Comparison of ENCODE assay signal across 12 cellular contexts in the genomic region with DNA sequence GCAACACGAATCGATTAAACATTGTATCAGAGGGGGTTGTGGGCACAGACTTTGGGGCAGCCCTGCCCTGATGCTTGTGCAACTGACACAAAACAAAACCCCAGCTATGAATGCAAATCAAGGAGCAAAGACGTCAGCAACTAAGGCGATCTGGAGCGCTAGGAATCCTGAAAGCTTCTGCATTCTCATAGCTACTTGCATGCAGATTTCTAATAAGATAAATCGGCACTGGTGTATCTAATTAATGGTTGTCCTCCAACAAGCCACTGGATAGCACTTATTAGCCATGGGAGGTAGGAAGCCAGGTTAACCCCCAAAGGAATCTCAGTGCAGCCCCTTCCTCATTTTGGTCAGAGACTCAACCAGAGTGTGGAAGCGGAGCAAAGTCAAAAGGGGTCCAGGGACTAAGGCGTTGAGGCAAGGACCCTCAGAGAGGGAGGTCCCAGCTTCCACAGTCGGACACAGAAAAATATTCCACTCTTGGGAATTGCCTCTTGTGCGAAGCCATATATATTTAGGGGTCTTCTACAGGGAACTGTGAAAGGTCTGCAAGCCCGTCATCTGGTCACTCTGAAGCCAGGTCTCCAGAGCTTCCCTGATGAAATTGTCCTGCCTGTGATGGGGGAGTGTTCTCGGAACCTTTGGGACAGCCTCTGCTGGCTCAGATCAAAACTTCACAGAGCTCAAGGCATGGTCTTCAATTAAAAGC.
DNase-seq lines count a peak whose midpoint lies in the region; ATAC-seq and TF ChIP-seq lines count a peak whose summit lies in the region.
"Had no signal": no experiment of that assay in that cellular context is flagged by ENCODE, and none has a peak within 500 bp of the region (broad histone marks: within the 10 kb centered on the region; RNA-seq: fewer than 3 reads in every experiment).

No MANE protein-coding gene starts in this region.

- H3K56ac ChIP-seq in H9 (ENCODE audit: insufficient read length, low read depth, low read length) = no peak overlapping the region

- intact Hi-C loops in adrenal gland (cut with DNase I) = no loop called here

- H4K20me1 ChIP-seq in H9 (ENCODE audit: control insufficient read depth, insufficient read depth, insufficient read length) = no peaks in the 10 kb centered on the region
- H4K20me1 ChIP-seq in MM.1S (ENCODE audit: insufficient read depth, low read length) = no peaks in the 10 kb centered on the region

- H3K14ac ChIP-seq in H9 (ENCODE audit: insufficient read depth, low read length) = no peak overlapping the region

- no peak overlapping the region for H3K18ac ChIP-seq in H9 (ENCODE audit: insufficient read length, low read depth, low read length)

- H2BK5ac ChIP-seq in H9 (ENCODE audit: insufficient read length, low read length) = no peak overlapping the region

- peaks cover 80% of the 10 kb centered on the region for H3K27me3 Mint-ChIP-seq in H9 (ENCODE audit: low read depth)

- no peak overlapping the region for H2BK15ac ChIP-seq in H9 (ENCODE audit: low read depth, low read length)

- no peak overlapping the region for H2AK5ac ChIP-seq in H9 (ENCODE audit: insufficient read length, low read length)

- no peaks in the 10 kb centered on the region for H3K36me3 ChIP-seq in adrenal gland (replicated peaks in 1 of 2)
- no peaks in the 10 kb centered on the region for H3K36me3 ChIP-seq in iPS-18a (ENCODE audit: control insufficient read depth, low read depth, low read length)
- H3K36me3 ChIP-seq in skeletal muscle satellite cell (ENCODE audit: insufficient read depth, low read length) = no peaks in the 10 kb centered on the region
- H3K36me3 ChIP-seq in MM.1S (replicated peaks; ENCODE audit: insufficient read depth, low read length) = no peaks in the 10 kb centered on the region
- H3K36me3 ChIP-seq: neutrophil had no signal

- no peak for ATAC-seq in GM21390 (IDR thresholded peaks at IDR 0.05; ENCODE audit: unreplicated experiment)
- no peak for ATAC-seq in HG02610 (IDR thresholded peaks at IDR 0.05; ENCODE audit: unreplicated experiment)
- ATAC-seq: GM12878, K562 had no signal

- no peak for DNase-seq in H9
- DNase-seq in adrenal gland = peak in 3 of 7 donors; percentile 44 to 66 (median 45)
- no peak for DNase-seq in MM.1S
- DNase-seq in stimulated activated CD4-positive, alpha-beta T cell treated with anti-CD3 and anti-CD28 coated beads, Interleukin-4, amount 100 ng/mL, for 24 hours = no peak
- DNase-seq: effector memory CD4-positive, alpha-beta T cell had no signal

- no peaks in the 10 kb centered on the region for H3K9me3 ChIP-seq in H9 (ENCODE audit: control insufficient read depth, low read depth, low read length)
- no peaks in the 10 kb centered on the region for H3K9me3 ChIP-seq in adrenal gland (replicated peaks in 1 of 3)
- no peaks in the 10 kb centered on the region for H3K9me3 ChIP-seq in iPS-18a (ENCODE audit: control insufficient read depth, low read depth, low read length)
- H3K9me3 ChIP-seq in skeletal muscle satellite cell (replicated peaks; ENCODE audit: low read length) = no peaks in the 10 kb centered on the region
- H3K9me3 ChIP-seq in MM.1S (replicated peaks; ENCODE audit: insufficient read depth, low read length) = no peaks in the 10 kb centered on the region
- H3K9me3 ChIP-seq: neutrophil had no signal

- peaks cover 49% of the 10 kb centered on the region for H3K27me3 ChIP-seq in H9 (ENCODE audit: insufficient read depth, low read length)
- no peaks in the 10 kb centered on the region for H3K27me3 ChIP-seq in adrenal gland
- H3K27me3 ChIP-seq in iPS-18a (ENCODE audit: control insufficient read depth, insufficient read depth, low read length) = peaks cover 84% of the 10 kb centered on the region
- no peaks in the 10 kb centered on the region for H3K27me3 ChIP-seq in skeletal muscle satellite cell (ENCODE audit: control insufficient read depth, insufficient read depth, low read length)
- no peaks in the 10 kb centered on the region for H3K27me3 ChIP-seq in MM.1S (replicated peaks; ENCODE audit: insufficient read depth, low read length)

- H4K5ac ChIP-seq in H9 (ENCODE audit: insufficient read length, low read depth, low read length) = no peak overlapping the region

- no CpG with 5 or more reads among the region's 12 CpGs for WGBS in H9 (ENCODE audit: extremely low coverage, insufficient read length, low lambda C conversion rate)
- WGBS in adrenal gland, 4 donors = 15 to 22% (median 19%) methylated on average over 11 to 12 of the region's 12 CpGs

- H3K9me2 ChIP-seq in MM.1S (replicated peaks; ENCODE audit: insufficient read depth, low read length) = no peaks in the 10 kb centered on the region

- H2BK20ac ChIP-seq in H9 (ENCODE audit: low read depth, low read length, poor library complexity, severe bottlenecking) = no peak overlapping the region

- H2AFZ ChIP-seq in H9 (ENCODE audit: low read length) = no peak overlapping the region
- no peak overlapping the region for H2AFZ ChIP-seq in MM.1S (ENCODE audit: low read length)

- peaks cover 26 to 27% of the 10 kb centered on the region in 2 experiments for H3K4me1 Mint-ChIP-seq in H9

- H3K27ac Mint-ChIP-seq in H9 = no peak overlapping the region

- H3K4me1 ChIP-seq in H9 (ENCODE audit: insufficient read depth, low read length) (no peaks in the 10 kb centered on the region), adrenal gland (replicated peaks in 1 of 2) (peaks cover 19 to 31% of the 10 kb centered on the region in 2 donors), iPS-18a (ENCODE audit: control insufficient read depth, low read depth, low read length) (peaks cover 27% of the 10 kb centered on the region), skeletal muscle satellite cell (ENCODE audit: control insufficient read depth, insufficient read depth, low read length) (peaks cover 37% of the 10 kb centered on the region), MM.1S (ENCODE audit: low read length) (no peaks in the 10 kb centered on the region)

- H3K27ac ChIP-seq in H9 (ENCODE audit: insufficient read length, low read depth, low read length) = no peak overlapping the region
- peak overlapping the region in 4 of 5 donors; percentile 59 to 95 (median 78) for H3K27ac ChIP-seq in adrenal gland
- H3K27ac ChIP-seq in iPS-18a (ENCODE audit: low read length) = no peak overlapping the region
- no peak overlapping the region for H3K27ac ChIP-seq in MM.1S (ENCODE audit: low read length)
- H3K27ac ChIP-seq: neutrophil had no signal

- H2BK12ac ChIP-seq in H9 (ENCODE audit: insufficient read length, low read depth, low read length) = no peak overlapping the region

- no peaks in the 10 kb centered on the region; a peak in 1 of 5 replicates for H3K9me3 Mint-ChIP-seq in H9

- H3K36me3 Mint-ChIP-seq in H9 (ENCODE audit: insufficient read depth in 1 of 3, low read depth in 3 of 3) = no peaks in the 10 kb centered on the region; a peak in 2 of 7 replicates

- H3K4me3 Mint-ChIP-seq in H9 = peak overlapping the region; percentile 33 to 62; a peak in 3 of 5 replicates

- no peaks in the 10 kb centered on the region for H3F3A ChIP-seq in MM.1S (ENCODE audit: insufficient read depth, low read length)

- H2BK120ac ChIP-seq in H9 (ENCODE audit: low read depth, low read length, poor library complexity, severe bottlenecking) = no peak overlapping the region

- no peaks in the 10 kb centered on the region for H3K79me2 ChIP-seq in H9 (ENCODE audit: insufficient read depth, low read length)
- no peaks in the 10 kb centered on the region for H3K79me2 ChIP-seq in MM.1S (ENCODE audit: low read length)

- TF ChIP-seq CTCF in H9 (conservative IDR thresholded peaks at IDR 0.05) = no peak
- no peak for TF ChIP-seq CTCF in adrenal gland (IDR thresholded peaks at IDR 0.05)
- TF ChIP-seq CTCF in MM.1S (IDR thresholded peaks at IDR 0.05; ENCODE audit: low read length) = no peak

- no peak overlapping the region for H3K23ac ChIP-seq in H9 (ENCODE audit: insufficient read length, low read depth, low read length)

- no peak overlapping the region for H4K91ac ChIP-seq in H9 (ENCODE audit: insufficient read length, low read depth, low read length)

- H3K23me2 ChIP-seq in H9 (ENCODE audit: insufficient read length, low read depth, low read length, poor library complexity, severe bottlenecking) = peaks cover 6% of the 10 kb centered on the region

- H3K4ac ChIP-seq in H9 (ENCODE audit: low read depth, low read length) = no peak overlapping the region

- H3K4me3 ChIP-seq in adrenal gland (peak overlapping the region in 2 of 4 donors; percentile 50 to 53), iPS-18a (ENCODE audit: low read length) (peak overlapping the region; percentile 31), skeletal muscle satellite cell (ENCODE audit: low read length) (peak overlapping the region; percentile 58), MM.1S (ENCODE audit: low read length) (no peak overlapping the region)
- H3K4me3 ChIP-seq: GM12878, K562 had no signal

- TF ChIP-seq POLR2A in adrenal gland (IDR thresholded peaks at IDR 0.05) = peak in 1 of 2 donors; percentile 20

- H3K9ac ChIP-seq in H9 (ENCODE audit: extremely low read depth, insufficient read length, low read length) (no peak overlapping the region), iPS-18a (ENCODE audit: low read length) (no peak overlapping the region), skeletal muscle satellite cell (ENCODE audit: low read depth, low read length) (peak overlapping the region; percentile 70), MM.1S (ENCODE audit: low read length) (no peak overlapping the region)

- H3K79me1 ChIP-seq in H9 (ENCODE audit: insufficient read depth, low read depth, low read length, poor library complexity, severe bottlenecking) = no peaks in the 10 kb centered on the region

- H3T11ph ChIP-seq in H9 (ENCODE audit: low read length) = no peak overlapping the region

- no peak overlapping the region for H4K8ac ChIP-seq in H9 (replicated peaks; ENCODE audit: insufficient read length, low read depth, low read length)

- no peak overlapping the region for H3K4me2 ChIP-seq in H9 (ENCODE audit: insufficient read depth, insufficient read length, low read length)
- peak overlapping the region; percentile 75 for H3K4me2 ChIP-seq in skeletal muscle satellite cell (ENCODE audit: low read length)
- no peak overlapping the region for H3K4me2 ChIP-seq in MM.1S (ENCODE audit: low read depth, low read length)

Comparison
In these comparisons a context has a peak if more than half of its experiments do, and no peak if none do; other contexts are left out.
1. H3K27ac ChIP-seq: peak in adrenal gland (4 of 5); none in H9 (single experiment), iPS-18a (single experiment) and MM.1S (single experiment).